Comparison of ENCODE assay signal across 1 cellular context in the genomic region with DNA sequence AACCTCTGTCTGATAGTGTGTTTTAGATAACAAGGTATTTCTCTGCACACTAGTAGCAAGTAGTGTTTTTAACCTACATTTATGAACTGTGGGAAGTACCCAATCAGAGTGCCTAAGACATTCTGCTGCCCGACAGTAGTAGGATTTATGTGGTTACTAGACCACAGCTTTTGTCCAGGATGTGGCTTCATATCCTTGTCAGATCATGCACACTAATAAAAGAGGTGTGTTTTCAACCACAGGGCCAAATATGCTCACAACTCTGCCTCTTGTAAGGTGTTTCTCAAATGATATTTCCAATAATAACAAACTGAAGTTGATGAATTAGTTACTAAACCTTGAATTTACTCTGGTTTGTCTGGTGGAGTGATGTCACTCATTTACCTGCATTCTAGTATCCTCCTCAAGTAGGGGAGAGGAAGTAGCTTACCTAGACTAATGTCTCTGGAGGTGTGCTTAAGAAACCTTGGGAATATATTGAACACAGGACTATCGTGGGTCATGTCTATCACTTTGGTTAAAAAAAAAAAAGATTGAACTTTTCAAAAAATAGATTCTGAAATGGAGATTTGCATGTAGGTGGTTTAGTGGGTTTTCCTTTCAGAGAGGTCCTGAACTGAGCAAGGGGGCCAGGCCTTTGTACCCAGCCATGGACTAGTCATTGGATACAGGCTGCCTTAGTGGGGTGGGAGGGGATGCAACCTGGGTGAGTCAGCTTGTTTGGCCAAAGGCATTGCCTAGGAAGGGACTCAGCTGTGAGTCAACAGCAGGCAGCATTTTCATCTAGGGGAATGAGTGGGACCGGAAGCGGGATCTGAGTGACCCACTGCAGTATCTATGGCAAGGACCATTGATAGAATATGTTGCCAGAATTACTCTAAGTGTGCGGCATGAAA.
TF ChIP-seq lines count a peak whose summit lies in the region.

No MANE protein-coding gene starts in this region.

TF ChIP-seq in H1, 55 proteins besides CTCF, POLR2A, EP300 and RAD21 (continued from another document):
- TF ChIP-seq, protein P1, sequence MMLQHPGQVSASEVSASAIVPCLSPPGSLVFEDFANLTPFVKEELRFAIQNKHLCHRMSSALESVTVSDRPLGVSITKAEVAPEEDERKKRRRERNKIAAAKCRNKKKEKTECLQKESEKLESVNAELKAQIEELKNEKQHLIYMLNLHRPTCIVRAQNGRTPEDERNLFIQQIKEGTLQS (IDR thresholded peaks at IDR 0.05; ENCODE audit: insufficient read depth, low read depth, low read length), result no peak
- TF ChIP-seq SAP30 (IDR thresholded peaks at IDR 0.05; ENCODE audit: insufficient read depth, insufficient replicate concordance, low read length) (no peak), BACH1 (IDR thresholded peaks at IDR 0.05; ENCODE audit: low read length) (peak; percentile 36; the same call in 1 of the 2 replicates), TAF1 (IDR thresholded peaks at IDR 0.05; ENCODE audit: low read depth, low read length) (no peak), EGR1 (IDR thresholded peaks at IDR 0.05; ENCODE audit: borderline replicate concordance, low read depth, low read length) (no peak), SP1 (IDR thresholded peaks at IDR 0.05; ENCODE audit: low read depth, low read length) (no peak), CREB1 (IDR thresholded peaks at IDR 0.05) (no peak), POU5F1 (IDR thresholded peaks at IDR 0.05; ENCODE audit: low read depth, low read length) (no peak), SUZ12 (IDR thresholded peaks at IDR 0.05; ENCODE audit: low read length) (no peak), SP2 (IDR thresholded peaks at IDR 0.05; ENCODE audit: low read length) (no peak), ASH2L (IDR thresholded peaks at IDR 0.05; ENCODE audit: low read length) (no peak), CHD2 (IDR thresholded peaks at IDR 0.05; ENCODE audit: low read length) (no peak), SP4 (IDR thresholded peaks at IDR 0.05; ENCODE audit: low read length) (no peak), MAFK (IDR thresholded peaks at IDR 0.05; ENCODE audit: low read depth, low read length) (0 out of 2 replicates have a peak, but pooled peaks have one; percentile 21)
- TF ChIP-seq, protein P2, sequence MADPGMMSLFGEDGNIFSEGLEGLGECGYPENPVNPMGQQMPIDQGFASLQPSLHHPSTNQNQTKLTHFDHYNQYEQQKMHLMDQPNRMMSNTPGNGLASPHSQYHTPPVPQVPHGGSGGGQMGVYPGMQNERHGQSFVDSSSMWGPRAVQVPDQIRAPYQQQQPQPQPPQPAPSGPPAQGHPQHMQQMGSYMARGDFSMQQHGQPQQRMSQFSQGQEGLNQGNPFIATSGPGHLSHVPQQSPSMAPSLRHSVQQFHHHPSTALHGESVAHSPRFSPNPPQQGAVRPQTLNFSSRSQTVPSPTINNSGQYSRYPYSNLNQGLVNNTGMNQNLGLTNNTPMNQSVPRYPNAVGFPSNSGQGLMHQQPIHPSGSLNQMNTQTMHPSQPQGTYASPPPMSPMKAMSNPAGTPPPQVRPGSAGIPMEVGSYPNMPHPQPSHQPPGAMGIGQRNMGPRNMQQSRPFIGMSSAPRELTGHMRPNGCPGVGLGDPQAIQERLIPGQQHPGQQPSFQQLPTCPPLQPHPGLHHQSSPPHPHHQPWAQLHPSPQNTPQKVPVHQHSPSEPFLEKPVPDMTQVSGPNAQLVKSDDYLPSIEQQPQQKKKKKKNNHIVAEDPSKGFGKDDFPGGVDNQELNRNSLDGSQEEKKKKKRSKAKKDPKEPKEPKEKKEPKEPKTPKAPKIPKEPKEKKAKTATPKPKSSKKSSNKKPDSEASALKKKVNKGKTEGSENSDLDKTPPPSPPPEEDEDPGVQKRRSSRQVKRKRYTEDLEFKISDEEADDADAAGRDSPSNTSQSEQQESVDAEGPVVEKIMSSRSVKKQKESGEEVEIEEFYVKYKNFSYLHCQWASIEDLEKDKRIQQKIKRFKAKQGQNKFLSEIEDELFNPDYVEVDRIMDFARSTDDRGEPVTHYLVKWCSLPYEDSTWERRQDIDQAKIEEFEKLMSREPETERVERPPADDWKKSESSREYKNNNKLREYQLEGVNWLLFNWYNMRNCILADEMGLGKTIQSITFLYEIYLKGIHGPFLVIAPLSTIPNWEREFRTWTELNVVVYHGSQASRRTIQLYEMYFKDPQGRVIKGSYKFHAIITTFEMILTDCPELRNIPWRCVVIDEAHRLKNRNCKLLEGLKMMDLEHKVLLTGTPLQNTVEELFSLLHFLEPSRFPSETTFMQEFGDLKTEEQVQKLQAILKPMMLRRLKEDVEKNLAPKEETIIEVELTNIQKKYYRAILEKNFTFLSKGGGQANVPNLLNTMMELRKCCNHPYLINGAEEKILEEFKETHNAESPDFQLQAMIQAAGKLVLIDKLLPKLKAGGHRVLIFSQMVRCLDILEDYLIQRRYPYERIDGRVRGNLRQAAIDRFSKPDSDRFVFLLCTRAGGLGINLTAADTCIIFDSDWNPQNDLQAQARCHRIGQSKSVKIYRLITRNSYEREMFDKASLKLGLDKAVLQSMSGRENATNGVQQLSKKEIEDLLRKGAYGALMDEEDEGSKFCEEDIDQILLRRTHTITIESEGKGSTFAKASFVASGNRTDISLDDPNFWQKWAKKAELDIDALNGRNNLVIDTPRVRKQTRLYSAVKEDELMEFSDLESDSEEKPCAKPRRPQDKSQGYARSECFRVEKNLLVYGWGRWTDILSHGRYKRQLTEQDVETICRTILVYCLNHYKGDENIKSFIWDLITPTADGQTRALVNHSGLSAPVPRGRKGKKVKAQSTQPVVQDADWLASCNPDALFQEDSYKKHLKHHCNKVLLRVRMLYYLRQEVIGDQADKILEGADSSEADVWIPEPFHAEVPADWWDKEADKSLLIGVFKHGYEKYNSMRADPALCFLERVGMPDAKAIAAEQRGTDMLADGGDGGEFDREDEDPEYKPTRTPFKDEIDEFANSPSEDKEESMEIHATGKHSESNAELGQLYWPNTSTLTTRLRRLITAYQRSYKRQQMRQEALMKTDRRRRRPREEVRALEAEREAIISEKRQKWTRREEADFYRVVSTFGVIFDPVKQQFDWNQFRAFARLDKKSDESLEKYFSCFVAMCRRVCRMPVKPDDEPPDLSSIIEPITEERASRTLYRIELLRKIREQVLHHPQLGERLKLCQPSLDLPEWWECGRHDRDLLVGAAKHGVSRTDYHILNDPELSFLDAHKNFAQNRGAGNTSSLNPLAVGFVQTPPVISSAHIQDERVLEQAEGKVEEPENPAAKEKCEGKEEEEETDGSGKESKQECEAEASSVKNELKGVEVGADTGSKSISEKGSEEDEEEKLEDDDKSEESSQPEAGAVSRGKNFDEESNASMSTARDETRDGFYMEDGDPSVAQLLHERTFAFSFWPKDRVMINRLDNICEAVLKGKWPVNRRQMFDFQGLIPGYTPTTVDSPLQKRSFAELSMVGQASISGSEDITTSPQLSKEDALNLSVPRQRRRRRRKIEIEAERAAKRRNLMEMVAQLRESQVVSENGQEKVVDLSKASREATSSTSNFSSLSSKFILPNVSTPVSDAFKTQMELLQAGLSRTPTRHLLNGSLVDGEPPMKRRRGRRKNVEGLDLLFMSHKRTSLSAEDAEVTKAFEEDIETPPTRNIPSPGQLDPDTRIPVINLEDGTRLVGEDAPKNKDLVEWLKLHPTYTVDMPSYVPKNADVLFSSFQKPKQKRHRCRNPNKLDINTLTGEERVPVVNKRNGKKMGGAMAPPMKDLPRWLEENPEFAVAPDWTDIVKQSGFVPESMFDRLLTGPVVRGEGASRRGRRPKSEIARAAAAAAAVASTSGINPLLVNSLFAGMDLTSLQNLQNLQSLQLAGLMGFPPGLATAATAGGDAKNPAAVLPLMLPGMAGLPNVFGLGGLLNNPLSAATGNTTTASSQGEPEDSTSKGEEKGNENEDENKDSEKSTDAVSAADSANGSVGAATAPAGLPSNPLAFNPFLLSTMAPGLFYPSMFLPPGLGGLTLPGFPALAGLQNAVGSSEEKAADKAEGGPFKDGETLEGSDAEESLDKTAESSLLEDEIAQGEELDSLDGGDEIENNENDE (IDR thresholded peaks at IDR 0.05; ENCODE audit: insufficient replicate concordance, low read length), result no peak
